In the genomic region with DNA sequence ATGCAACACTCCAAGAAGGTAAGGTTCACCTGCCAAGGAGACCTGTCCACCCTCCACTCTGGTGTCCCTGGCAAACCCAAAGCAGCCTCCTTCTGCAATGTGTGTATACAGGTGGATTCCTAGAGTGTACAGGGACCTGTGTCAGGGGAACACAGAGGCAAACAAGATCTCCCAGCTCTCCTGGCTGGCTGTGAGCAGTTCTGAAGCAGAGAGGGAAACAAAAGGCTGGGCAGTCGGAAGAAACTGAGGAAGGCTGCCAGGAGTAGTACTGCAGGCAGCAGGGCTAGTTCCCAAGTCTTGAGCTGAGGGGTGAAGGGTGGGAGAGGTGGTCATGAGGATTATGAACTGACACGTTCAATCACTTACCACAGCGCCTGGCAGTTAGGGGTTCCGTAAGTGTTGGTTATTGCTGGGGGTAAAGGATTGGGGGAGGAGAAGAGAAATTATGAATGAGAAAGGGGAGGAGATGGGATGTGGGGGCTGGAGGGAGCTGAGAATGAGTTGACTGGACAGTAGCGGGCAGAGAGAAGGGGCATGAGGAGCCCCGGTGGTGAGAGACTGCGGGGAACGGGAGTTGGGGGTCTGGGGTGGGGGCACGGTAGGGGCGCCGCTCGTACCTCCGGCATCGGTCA, we compare ENCODE assay signal across 8 cellular contexts.
DNase-seq lines count a peak whose midpoint lies in the region; ATAC-seq and TF ChIP-seq lines count a peak whose summit lies in the region.

No MANE protein-coding gene starts in this region.

- H3K36me3 ChIP-seq in ES-I3 (ENCODE audit: insufficient read depth, low read length) (peaks cover 5% of the 10 kb centered on the region; the same call in 1 of the 2 replicates), OCI-LY3 (replicated peaks; ENCODE audit: low read depth, low read length) (peaks cover 9% of the 10 kb centered on the region)

- no peaks in the 10 kb centered on the region for H3K27me3 Mint-ChIP-seq in effector memory CD8-positive, alpha-beta T cell
- no peaks in the 10 kb centered on the region for H3K27me3 Mint-ChIP-seq in nephron (ENCODE audit: low read depth)

- no peak overlapping the region for H3K27ac ChIP-seq in OCI-LY3 (ENCODE audit: low read length)

- no peaks in the 10 kb centered on the region for H4K20me1 ChIP-seq in OCI-LY3 (ENCODE audit: insufficient read depth, low read length)

- TF ChIP-seq CTCF in OCI-LY3 (IDR thresholded peaks at IDR 0.05; ENCODE audit: low read depth, low read length) (no peak), nephron (IDR thresholded peaks at IDR 0.05; ENCODE audit: unreplicated experiment in 3 of 3) (no peak), GM10266 (IDR thresholded peaks at IDR 0.05; ENCODE audit: control insufficient read depth, insufficient read depth, low read depth, missing control alignments) (no peak)

- peak overlapping the region; percentile 79 for H3K4me3 ChIP-seq in OCI-LY3 (ENCODE audit: low read length)

- H3K4me1 Mint-ChIP-seq in effector memory CD8-positive, alpha-beta T cell (ENCODE audit: low read depth in 2 of 2): peaks cover 30 to 51% of the 10 kb centered on the region in 2 donors
- H3K4me1 Mint-ChIP-seq in nephron: peaks cover 35% of the 10 kb centered on the region

- peak overlapping the region; percentile 74 for H3K9ac ChIP-seq in ES-I3 (ENCODE audit: low read depth, low read length)
- peak overlapping the region; percentile 64 for H3K9ac ChIP-seq in OCI-LY3 (ENCODE audit: low read length)

- H3K27ac Mint-ChIP-seq in effector memory CD8-positive, alpha-beta T cell: peak overlapping the region; percentile 91 to 93
- peak overlapping the region; percentile 66 to 76 (median 75) for H3K27ac Mint-ChIP-seq in nephron

- peaks cover 41% of the 10 kb centered on the region for H3K36me3 Mint-ChIP-seq in effector memory CD8-positive, alpha-beta T cell (ENCODE audit: insufficient read depth)
- H3K36me3 Mint-ChIP-seq in nephron (ENCODE audit: low read depth): peaks cover 16% of the 10 kb centered on the region

- H3K79me2 ChIP-seq in OCI-LY3 (ENCODE audit: low read length): peaks cover 15% of the 10 kb centered on the region

- peak overlapping the region; percentile 91 to 96 for H3K4me3 Mint-ChIP-seq in effector memory CD8-positive, alpha-beta T cell
- peak overlapping the region; percentile 90 to 97 (median 94) for H3K4me3 Mint-ChIP-seq in nephron

- no peak overlapping the region for H2AFZ ChIP-seq in OCI-LY3 (ENCODE audit: low read depth, low read length)

- H3K4me1 ChIP-seq in ES-I3 (ENCODE audit: insufficient read depth, low read length) (peaks cover 5% of the 10 kb centered on the region; the same call in 1 of the 2 replicates), OCI-LY3 (ENCODE audit: low read length) (peaks cover 17% of the 10 kb centered on the region)

- no peaks in the 10 kb centered on the region for H3K27me3 ChIP-seq in OCI-LY3 (ENCODE audit: low read depth, low read length)

- no peaks in the 10 kb centered on the region for H3K9me3 ChIP-seq in ES-I3 (ENCODE audit: control insufficient read depth, insufficient read depth, low read length)
- H3K9me3 ChIP-seq in OCI-LY3 (ENCODE audit: insufficient read depth, low read length): no peaks in the 10 kb centered on the region

- no peak for ATAC-seq in effector memory CD8-positive, alpha-beta T cell (replicated peaks)
- no peak for ATAC-seq in HG03469 (IDR thresholded peaks at IDR 0.05; ENCODE audit: unreplicated experiment)

- peak overlapping the region; percentile 99 for H3K4me2 ChIP-seq in OCI-LY3 (ENCODE audit: low read length)

- no peak for DNase-seq in effector memory CD8-positive, alpha-beta T cell
- DNase-seq in stimulated activated CD4-positive, alpha-beta T cell treated with anti-CD3 and anti-CD28 coated beads, Interleukin-4, amount 100 ng/mL, for 24 hours: no peak
- DNase-seq in NCI-H2171 treated with DMSO at 0.1 percent for 48 hours (lab: John Stamatoyannopoulos, UW) (no peak), GM10266 (ENCODE audit: extremely low spot score) (no peak)

- H3K9me3 Mint-ChIP-seq in effector memory CD8-positive, alpha-beta T cell: no peaks in the 10 kb centered on the region
- no peaks in the 10 kb centered on the region for H3K9me3 Mint-ChIP-seq in nephron
